8 cellular contexts compared by ENCODE assay signal in the genomic region with DNA sequence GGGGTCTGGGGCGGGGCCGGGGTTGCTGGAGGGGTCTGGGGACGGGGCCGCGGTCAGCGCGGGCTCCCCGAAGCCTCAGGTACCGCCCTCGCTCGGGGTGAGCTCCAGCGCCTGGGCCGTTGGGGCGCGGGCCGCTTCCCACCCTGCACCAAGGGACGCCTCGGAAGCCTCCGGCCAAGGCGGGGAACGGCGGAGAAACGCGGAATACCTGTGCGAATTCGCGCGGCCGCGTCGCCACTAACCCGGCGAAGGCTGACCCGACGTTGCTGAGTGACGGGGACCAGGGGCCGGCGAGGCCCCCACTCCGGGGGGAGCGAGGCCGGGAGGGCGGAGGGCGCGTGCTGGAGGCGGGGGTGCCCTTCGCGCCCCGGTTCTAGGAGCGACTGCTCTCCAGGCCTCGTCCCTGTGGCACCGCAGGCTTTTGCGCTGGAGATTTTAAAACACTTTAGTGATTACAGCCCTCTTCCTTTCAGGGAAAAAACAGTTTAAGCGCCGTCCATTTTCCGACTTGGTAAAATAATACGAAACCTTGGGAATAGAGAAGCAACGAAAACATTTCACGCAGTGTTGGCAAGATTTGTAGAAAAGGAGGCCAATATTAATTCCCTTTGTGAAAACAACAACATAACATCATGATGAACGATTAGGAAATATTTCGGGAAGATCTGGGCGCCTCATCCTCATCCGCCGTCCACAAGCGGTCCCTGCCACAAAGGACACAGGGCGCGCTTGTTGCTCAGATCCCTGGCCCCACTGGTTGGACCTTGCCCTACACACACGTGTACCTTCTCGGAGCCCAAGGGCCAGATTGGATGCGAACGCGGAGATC. TPM values are rescaled to one million over a fixed set of nuclear protein-coding genes. Genes with fewer than 3 reads are reported as not detected.
DNase-seq lines count a peak whose midpoint lies in the region; ATAC-seq and TF ChIP-seq lines count a peak whose summit lies in the region.

No MANE protein-coding gene starts in this region.

- TF ChIP-seq POLR2A in breast epithelium (IDR thresholded peaks at IDR 0.05) (no peak), upper lobe of left lung (IDR thresholded peaks at IDR 0.05) (no peak)

- WGBS in upper lobe of left lung, 2 donors = 6 to 11% methylated on average over 20 to 28 of the region's 71 CpGs

- H3K4me3 ChIP-seq in breast epithelium (peak overlapping the region; percentile 38 to 67 (median 62)), lower lobe of right lung (peak overlapping the region; percentile 47), upper lobe of left lung (peak overlapping the region in 3 of 4 donors; percentile 51 to 59 (median 55))

- TF ChIP-seq CTCF in Calu3 (IDR thresholded peaks at IDR 0.05; ENCODE audit: unreplicated experiment) = no peak
- TF ChIP-seq CTCF in breast epithelium (IDR thresholded peaks at IDR 0.05) = no peak
- no peak for TF ChIP-seq CTCF in lower lobe of right lung (IDR thresholded peaks at IDR 0.05)
- TF ChIP-seq CTCF in upper lobe of left lung (IDR thresholded peaks at IDR 0.05) = no peak

- peaks cover 11% of the 10 kb centered on the region for H3K36me3 Mint-ChIP-seq in Calu3 (ENCODE audit: insufficient read depth, unreplicated experiment)

- no peak overlapping the region for H3K27ac Mint-ChIP-seq in Calu3 (ENCODE audit: unreplicated experiment)

- no peaks in the 10 kb centered on the region for H3K4me1 ChIP-seq in breast epithelium
- H3K4me1 ChIP-seq in lower lobe of right lung = peaks cover 26% of the 10 kb centered on the region
- peaks cover 22 to 32% (median 25%) of the 10 kb centered on the region in 4 donors for H3K4me1 ChIP-seq in upper lobe of left lung

- H3K9me3 Mint-ChIP-seq in Calu3 (ENCODE audit: low read depth, unreplicated experiment) = no peaks in the 10 kb centered on the region

- H3K27ac ChIP-seq in breast epithelium = no peak overlapping the region
- H3K27ac ChIP-seq in lower lobe of right lung = no peak overlapping the region
- no peak overlapping the region for H3K27ac ChIP-seq in upper lobe of left lung

- no peak for TF ChIP-seq EP300 in upper lobe of left lung (IDR thresholded peaks at IDR 0.05)

- H3K4me1 Mint-ChIP-seq in Calu3 (ENCODE audit: low read depth, unreplicated experiment) = peaks cover 9% of the 10 kb centered on the region

- H3K36me3 ChIP-seq in breast epithelium (no peaks in the 10 kb centered on the region), lower lobe of right lung (no peaks in the 10 kb centered on the region), upper lobe of left lung (no peaks in the 10 kb centered on the region)

- H3K9me3 ChIP-seq in breast epithelium = peaks cover 0 to 6% of the 10 kb centered on the region in 2 donors
- no peaks in the 10 kb centered on the region for H3K9me3 ChIP-seq in lower lobe of right lung
- H3K9me3 ChIP-seq in upper lobe of left lung = no peaks in the 10 kb centered on the region

- intact Hi-C loops in Calu3 (cut with micrococcal nuclease; ENCODE audit: unreplicated experiment) (no loop called here), breast epithelium (cut with DNase I; ENCODE audit: low total_unique reads) (no loop called here), lower lobe of right lung (cut with DNase I) (no loop called here)

- peak overlapping the region; percentile 81 for H3K4me3 Mint-ChIP-seq in Calu3 (ENCODE audit: low read depth, unreplicated experiment)

- ATAC-seq in lower lobe of right lung = peak; percentile 40 to 53
- peak in 1 of 2 donors; percentile 34 for ATAC-seq in upper lobe of left lung (ENCODE audit: low FRiP score in 2 of 2)
- ATAC-seq in GM21390 (IDR thresholded peaks at IDR 0.05; ENCODE audit: unreplicated experiment) = no peak

- in situ Hi-C loops in ACHN (cut with HindIII; ENCODE audit: low pct_ligation_motif_present, low pct_unique_long_range_greater_than_20kb, low sequenced_read_pairs) = no loop called here

- CTCF ChIA-PET in Calu3 (lab: Charles Lee) = no interaction called here

- no TSS peak for BruUV-seq in Calu3 (replicated peaks; lab: Mats Ljungman, UMichigan)

- peaks cover 0 to 21% of the 10 kb centered on the region in 2 donors for H3K27me3 ChIP-seq in breast epithelium
- H3K27me3 ChIP-seq in lower lobe of right lung (ENCODE audit: low read depth) = peaks cover 80% of the 10 kb centered on the region
- peaks cover 0 to 43% (median 18%) of the 10 kb centered on the region in 4 donors for H3K27me3 ChIP-seq in upper lobe of left lung

- H3K27me3 Mint-ChIP-seq in Calu3 (ENCODE audit: unreplicated experiment) = peaks cover 31% of the 10 kb centered on the region

- DNase-seq in Calu3 (peak; percentile 60), NCI-H1092 (lab: John Stamatoyannopoulos, UW) (peak; percentile 58), breast epithelium (ENCODE audit: low spot score in 2 of 2) (no peak), lower lobe of right lung (no peak), upper lobe of left lung (peak in 1 of 2 donors; percentile 86), ACHN (no peak)
- DNase-seq in activated effector memory CD4-positive, alpha-beta T cell treated with anti-CD3 and anti-CD28 coated beads, Interleukin-2, amount 50 U/mL, for 16 hours = no peak

RNA-seq across cellular contexts. Expression of a gene that starts 1.0 kb away (rescaled TPM):
- total RNA-seq in Calu3 (2022) (11.6 and 18.4 TPM in 2 replicates), breast epithelium (1 to 10 TPM in 1 of 3 donors, under 1 TPM in 1, not detected in 1; 0.15 to 2.9 TPM), lower lobe of right lung (not detected), upper lobe of left lung (under 1 TPM in 1 of 6 donors, not detected in 5; 0.20 TPM)

Comparison
In these comparisons a context has a peak if more than half of its experiments do, and no peak if none do; other contexts are left out.
1. DNase-seq: peak in Calu3 (single experiment) and NCI-H1092 (single experiment); none in breast epithelium (0 of 2), lower lobe of right lung (single experiment), ACHN (single experiment) and activated effector memory CD4-positive, alpha-beta T cell treated with anti-CD3 and anti-CD28 coated beads, Interleukin-2, amount 50 U/mL, for 16 hours (single experiment).
2. Peak in every context shown above with its lines, with median percentiles within 50 percentile points of each other: H3K4me3 ChIP-seq.